ENCODE assay signal across 8 cellular contexts in the genomic region with DNA sequence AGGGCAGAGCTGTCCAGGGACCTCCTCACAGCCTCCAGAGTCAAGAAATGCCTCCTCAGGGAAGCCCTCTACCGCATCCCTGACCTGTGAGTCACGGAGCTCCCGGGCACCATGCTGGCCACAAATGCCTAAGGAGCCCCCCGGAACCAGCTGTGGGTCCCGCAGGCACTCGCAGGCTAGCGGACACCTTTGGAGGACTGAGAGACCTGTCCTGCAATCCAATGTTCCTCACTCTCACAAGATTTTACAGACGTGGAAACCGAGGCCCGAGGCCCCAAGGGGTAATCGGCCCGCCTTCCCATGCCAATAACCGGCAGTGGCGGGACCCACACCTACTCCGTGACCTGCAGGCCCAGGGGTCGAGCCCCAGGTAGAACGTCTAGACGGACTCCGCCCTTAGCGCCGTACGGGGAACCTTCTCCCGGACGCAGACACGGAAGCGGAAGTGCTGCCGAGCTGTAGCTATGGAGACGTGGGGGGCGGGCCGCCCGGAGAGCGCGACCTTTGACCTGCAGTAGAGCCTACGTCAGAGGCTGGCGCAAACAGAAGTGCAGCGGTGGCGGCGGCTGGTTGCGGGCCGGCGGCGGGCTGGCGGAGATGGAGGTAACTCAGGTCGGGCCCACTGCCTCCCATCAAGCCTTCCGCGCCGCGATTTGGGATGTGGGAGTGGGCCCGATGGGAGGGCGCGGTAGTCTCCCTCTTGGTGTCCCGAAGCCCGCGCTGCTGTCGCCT. TPM values are rescaled to one million over a fixed set of nuclear protein-coding genes. Genes with fewer than 3 reads are reported as not detected.
DNase-seq lines count a peak whose midpoint lies in the region; ATAC-seq, FAIRE-seq and TF ChIP-seq lines count a peak whose summit lies in the region.

A gene with protein sequence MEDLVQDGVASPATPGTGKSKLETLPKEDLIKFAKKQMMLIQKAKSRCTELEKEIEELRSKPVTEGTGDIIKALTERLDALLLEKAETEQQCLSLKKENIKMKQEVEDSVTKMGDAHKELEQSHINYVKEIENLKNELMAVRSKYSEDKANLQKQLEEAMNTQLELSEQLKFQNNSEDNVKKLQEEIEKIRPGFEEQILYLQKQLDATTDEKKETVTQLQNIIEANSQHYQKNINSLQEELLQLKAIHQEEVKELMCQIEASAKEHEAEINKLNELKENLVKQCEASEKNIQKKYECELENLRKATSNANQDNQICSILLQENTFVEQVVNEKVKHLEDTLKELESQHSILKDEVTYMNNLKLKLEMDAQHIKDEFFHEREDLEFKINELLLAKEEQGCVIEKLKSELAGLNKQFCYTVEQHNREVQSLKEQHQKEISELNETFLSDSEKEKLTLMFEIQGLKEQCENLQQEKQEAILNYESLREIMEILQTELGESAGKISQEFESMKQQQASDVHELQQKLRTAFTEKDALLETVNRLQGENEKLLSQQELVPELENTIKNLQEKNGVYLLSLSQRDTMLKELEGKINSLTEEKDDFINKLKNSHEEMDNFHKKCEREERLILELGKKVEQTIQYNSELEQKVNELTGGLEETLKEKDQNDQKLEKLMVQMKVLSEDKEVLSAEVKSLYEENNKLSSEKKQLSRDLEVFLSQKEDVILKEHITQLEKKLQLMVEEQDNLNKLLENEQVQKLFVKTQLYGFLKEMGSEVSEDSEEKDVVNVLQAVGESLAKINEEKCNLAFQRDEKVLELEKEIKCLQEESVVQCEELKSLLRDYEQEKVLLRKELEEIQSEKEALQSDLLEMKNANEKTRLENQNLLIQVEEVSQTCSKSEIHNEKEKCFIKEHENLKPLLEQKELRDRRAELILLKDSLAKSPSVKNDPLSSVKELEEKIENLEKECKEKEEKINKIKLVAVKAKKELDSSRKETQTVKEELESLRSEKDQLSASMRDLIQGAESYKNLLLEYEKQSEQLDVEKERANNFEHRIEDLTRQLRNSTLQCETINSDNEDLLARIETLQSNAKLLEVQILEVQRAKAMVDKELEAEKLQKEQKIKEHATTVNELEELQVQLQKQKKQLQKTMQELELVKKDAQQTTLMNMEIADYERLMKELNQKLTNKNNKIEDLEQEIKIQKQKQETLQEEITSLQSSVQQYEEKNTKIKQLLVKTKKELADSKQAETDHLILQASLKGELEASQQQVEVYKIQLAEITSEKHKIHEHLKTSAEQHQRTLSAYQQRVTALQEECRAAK (N-terminal part only) (plus strand): TSS at position 529 of the 732 bp plus-strand sequence. CDS start 69 bp downstream, at position 598.

- 2% methylated on average over 55 of the region's 55 CpGs for whole genome bisulfite sequencing in right cardiac atrium

- peak; percentile 65 for FAIRE-seq in urothelium cell line (lab: Jason Lieb, UNC)

- H3K27ac ChIP-seq in angular gyrus (ENCODE audit: low read depth, low read length) = peak within 1 kb of the TSS; percentile 73
- H3K27ac ChIP-seq in right cardiac atrium (ENCODE audit: low read length) = peak within 1 kb of the TSS; percentile 10

- DNase-seq in NCI-H187 treated with DMSO at 0.1 percent for 48 hours (lab: John Stamatoyannopoulos, UW) (peak; percentile 44), T-helper 2 cell (peak; percentile 93 to 97 (median 96)), right cardiac atrium (peak; percentile 94 to 98 (median 97)), pulmonary artery endothelial cell (ENCODE audit: low read depth, low spot score) (peak; percentile 70), urothelium cell line (ENCODE audit: low spot score) (peak; percentile 98)

- intact Hi-C loops in right cardiac atrium (cut with DNase I) = no loop called here

- TF ChIP-seq POLR2A in GM18505 (IDR thresholded peaks at IDR 0.05; ENCODE audit: borderline replicate concordance, extremely low read depth, insufficient read depth, insufficient read length) = peak; percentile 94

- no peaks in the 10 kb centered on the region for H3K9me3 ChIP-seq in right cardiac atrium (ENCODE audit: control insufficient read depth, low read length)

- peak; percentile 99 for ATAC-seq in GM18505 (IDR thresholded peaks at IDR 0.05; ENCODE audit: unreplicated experiment)
- ATAC-seq in HG02970 (IDR thresholded peaks at IDR 0.05; ENCODE audit: low FRiP score, unreplicated experiment) = peak; percentile 99
- ATAC-seq in right cardiac atrium = peak; percentile 99 to 100

- no peaks in the 10 kb centered on the region for H3K4me1 ChIP-seq in right cardiac atrium (ENCODE audit: control insufficient read depth, insufficient read depth, low read length)

- peak within 1 kb of the TSS; percentile 73 for H3K4me3 ChIP-seq in right cardiac atrium (ENCODE audit: low read length)

- no peaks in the 10 kb centered on the region for H3K27me3 ChIP-seq in right cardiac atrium (ENCODE audit: control insufficient read depth, insufficient read depth)

RNA-seq across cellular contexts. Expression of the gene that starts here (rescaled TPM):
- total RNA-seq in right cardiac atrium = 10 to 100 TPM; 22.8 to 32.5 (median 26.1) TPM
- polyA plus RNA-seq in right cardiac atrium = 6.5 TPM
- total RNA-seq in pulmonary artery endothelial cell = 16.4 and 21.6 TPM in 2 replicates

Comparison
In these comparisons a context has a peak if more than half of its experiments do, and no peak if none do; other contexts are left out.
1. Peak in every context shown above with its lines: DNase-seq, ATAC-seq, H3K4me3 ChIP-seq and H3K27ac ChIP-seq.
2. DNase-seq: peak in every context shown above with its lines; median percentile 98 in urothelium cell line; 97 in right cardiac atrium; 96 in T-helper 2 cell; 70 in pulmonary artery endothelial cell; 44 in NCI-H187 treated with DMSO at 0.1 percent for 48 hours.